In the genomic region with DNA sequence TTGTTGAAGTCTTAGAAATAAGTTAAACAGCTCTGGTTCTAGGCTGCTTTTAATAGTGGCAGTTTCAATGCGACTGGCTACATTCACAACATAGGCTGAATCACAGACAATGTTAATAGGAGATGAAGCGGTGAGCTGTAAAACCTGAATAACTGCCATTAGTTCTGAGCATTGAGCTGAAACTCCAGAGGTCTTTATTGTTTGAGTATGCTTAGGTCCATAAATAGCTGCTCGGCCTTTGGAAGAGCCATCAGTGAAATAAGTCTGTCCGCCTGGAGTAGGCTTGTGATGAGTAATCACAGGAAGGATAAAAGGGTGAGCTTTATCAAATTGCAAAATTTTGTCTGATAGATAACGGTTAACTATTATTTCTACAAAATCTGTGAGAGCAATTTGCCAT, we compare ENCODE assay signal across 18 cellular contexts. TPM values are rescaled to one million over a fixed set of nuclear protein-coding genes. Genes with fewer than 3 reads are reported as not detected.
DNase-seq lines count a peak whose midpoint lies in the region; ATAC-seq and TF ChIP-seq lines count a peak whose summit lies in the region.
"Had no signal": no experiment of that assay in that cellular context is flagged by ENCODE, and none has a peak within 500 bp of the region (broad histone marks: within the 10 kb centered on the region; RNA-seq: fewer than 3 reads in every experiment).

No MANE protein-coding gene starts in this region.

- no peak for ATAC-seq in GM21381 (IDR thresholded peaks at IDR 0.05; ENCODE audit: unreplicated experiment)
- ATAC-seq in activated CD4-positive, alpha-beta T cell treated with anti-CD3 and anti-CD28 coated beads for 36 hours = no peak
- no peak for ATAC-seq in CD8-positive, alpha-beta T cell
- ATAC-seq: K562 had no signal

- in situ Hi-C loops in Caki2 (cut with HindIII; ENCODE audit: low pct_unique_long_range_greater_than_20kb, low sequenced_read_pairs) = no loop called here

- intact Hi-C loops in activated CD4-positive, alpha-beta T cell treated with anti-CD3 and anti-CD28 coated beads for 36 hours (cut with DNase I, micrococcal nuclease) = loop anchor here (5.0 to 10.0 kb wide), 2 partner anchors 187 to 495 kb away; a partner anchor contains a TSS
- intact Hi-C loops in CD8-positive, alpha-beta T cell (cut with DNase I, micrococcal nuclease) = no loop called here

- POLR2A ChIA-PET in activated CD4-positive, alpha-beta T cell treated with anti-CD3 and anti-CD28 coated beads for 36 hours (lab: Charles Lee) = no interaction called here
- POLR2A ChIA-PET in CD8-positive, alpha-beta T cell (lab: Charles Lee) = interaction anchor here (1.3 to 1.8 kb wide), 2 partner anchors 9 to 47 kb away, joined by 3 to 5 read pairs; a partner anchor contains a TSS

- H3K36me3 Mint-ChIP-seq in nephron (ENCODE audit: low read depth) = no peaks in the 10 kb centered on the region
- H3K36me3 Mint-ChIP-seq in activated T-cell treated with anti-CD3 and anti-CD28 coated beads, Interleukin-2, amount 50 U/mL, for 24 hours (ENCODE audit: low read depth) = no peaks in the 10 kb centered on the region
- H3K36me3 Mint-ChIP-seq in activated CD4-positive, alpha-beta T cell treated with anti-CD3 and anti-CD28 coated beads for 36 hours (ENCODE audit: low read depth) = no peaks in the 10 kb centered on the region
- no peaks in the 10 kb centered on the region for H3K36me3 Mint-ChIP-seq in CD8-positive, alpha-beta T cell

- H3K36me3 ChIP-seq in CD8-positive, alpha-beta T cell (ENCODE audit: insufficient read depth, low read length) = no peaks in the 10 kb centered on the region
- H3K36me3 ChIP-seq: SJSA1 had no signal

- no peak for TF ChIP-seq CTCF in epithelial cell of proximal tubule (conservative IDR thresholded peaks at IDR 0.05; ENCODE audit: low read depth, low read length)
- no peak for TF ChIP-seq CTCF in nephron (IDR thresholded peaks at IDR 0.05; ENCODE audit: unreplicated experiment in 3 of 3)
- TF ChIP-seq CTCF in CD8-positive, alpha-beta T cell (IDR thresholded peaks at IDR 0.05) = no peak

- H3K27me3 ChIP-seq in CD8-positive, alpha-beta T cell (ENCODE audit: insufficient read depth, low read length) = no peaks in the 10 kb centered on the region
- H3K27me3 ChIP-seq: SJSA1 had no signal

- H3K4me1 ChIP-seq in CD8-positive, alpha-beta T cell (ENCODE audit: insufficient read depth, low read length) = no peaks in the 10 kb centered on the region
- H3K4me1 ChIP-seq: SJSA1 had no signal

- CTCF ChIA-PET in activated CD4-positive, alpha-beta T cell treated with anti-CD3 and anti-CD28 coated beads for 36 hours (lab: Charles Lee) = interaction anchor here (0.6 to 1.8 kb wide), 7 partner anchors 9 to 213 kb away, joined by 3 to 13 read pairs (median 4); a partner anchor contains a TSS
- CTCF ChIA-PET in CD8-positive, alpha-beta T cell (lab: Charles Lee) = interaction anchor here (1.0 to 1.9 kb wide), 4 partner anchors 10 to 189 kb away, joined by 3 to 11 read pairs (median 6); a partner anchor contains a TSS

- no peaks in the 10 kb centered on the region for H3K9me3 ChIP-seq in CD8-positive, alpha-beta T cell (ENCODE audit: low read length)

- H3K4me1 Mint-ChIP-seq in nephron = peaks cover 42% of the 10 kb centered on the region
- no peaks in the 10 kb centered on the region for H3K4me1 Mint-ChIP-seq in activated T-cell treated with anti-CD3 and anti-CD28 coated beads, Interleukin-2, amount 50 U/mL, for 24 hours (ENCODE audit: low read depth)
- H3K4me1 Mint-ChIP-seq in activated CD4-positive, alpha-beta T cell treated with anti-CD3 and anti-CD28 coated beads for 36 hours = no peaks in the 10 kb centered on the region
- H3K4me1 Mint-ChIP-seq in CD8-positive, alpha-beta T cell (ENCODE audit: low read depth) = no peaks in the 10 kb centered on the region

- H3K27me3 Mint-ChIP-seq in nephron (ENCODE audit: low read depth) = no peaks in the 10 kb centered on the region
- no peaks in the 10 kb centered on the region for H3K27me3 Mint-ChIP-seq in activated T-cell treated with anti-CD3 and anti-CD28 coated beads, Interleukin-2, amount 50 U/mL, for 24 hours
- no peaks in the 10 kb centered on the region for H3K27me3 Mint-ChIP-seq in activated CD4-positive, alpha-beta T cell treated with anti-CD3 and anti-CD28 coated beads for 36 hours
- peaks cover 8% of the 10 kb centered on the region for H3K27me3 Mint-ChIP-seq in CD8-positive, alpha-beta T cell (ENCODE audit: low read depth)
- H3K27me3 Mint-ChIP-seq: CD4-positive, alpha-beta T cell had no signal

- H3K9me3 Mint-ChIP-seq in nephron = peaks cover 3% of the 10 kb centered on the region
- no peaks in the 10 kb centered on the region for H3K9me3 Mint-ChIP-seq in activated T-cell treated with anti-CD3 and anti-CD28 coated beads, Interleukin-2, amount 50 U/mL, for 24 hours
- no peaks in the 10 kb centered on the region for H3K9me3 Mint-ChIP-seq in activated CD4-positive, alpha-beta T cell treated with anti-CD3 and anti-CD28 coated beads for 36 hours (ENCODE audit: low read depth)
- H3K9me3 Mint-ChIP-seq in CD8-positive, alpha-beta T cell = no peaks in the 10 kb centered on the region
- H3K9me3 Mint-ChIP-seq: CD4-positive, alpha-beta T cell had no signal

- H3K4me3 ChIP-seq in epithelial cell of proximal tubule (ENCODE audit: low read depth, low read length) = no peak overlapping the region
- no peak overlapping the region for H3K4me3 ChIP-seq in CD8-positive, alpha-beta T cell (ENCODE audit: low read depth, low read length)
- H3K4me3 ChIP-seq: K562, SJSA1 had no signal

- peak overlapping the region; percentile 87 to 97 (median 95) for H3K27ac Mint-ChIP-seq in nephron
- H3K27ac Mint-ChIP-seq in activated T-cell treated with anti-CD3 and anti-CD28 coated beads, Interleukin-2, amount 50 U/mL, for 24 hours = no peak overlapping the region
- H3K27ac Mint-ChIP-seq in activated CD4-positive, alpha-beta T cell treated with anti-CD3 and anti-CD28 coated beads for 36 hours = no peak overlapping the region
- no peak overlapping the region for H3K27ac Mint-ChIP-seq in CD8-positive, alpha-beta T cell
- H3K27ac Mint-ChIP-seq: CD4-positive, alpha-beta T cell had no signal

- peak; percentile 75 for DNase-seq in Caki2 (ENCODE audit: low read depth)
- peak; percentile 25 for DNase-seq in NCI-H2227 (lab: John Stamatoyannopoulos, UW; ENCODE audit: unreplicated experiment)
- peak; percentile 83 for DNase-seq in epithelial cell of proximal tubule (ENCODE audit: low read depth)
- no peak for DNase-seq in activated T-cell treated with anti-CD3 and anti-CD28 coated beads, Interleukin-2, amount 50 U/mL, for 24 hours
- DNase-seq in activated CD4-positive, alpha-beta T cell treated with anti-CD3 and anti-CD28 coated beads for 36 hours = no peak
- no peak for DNase-seq in CD8-positive, alpha-beta T cell
- DNase-seq: CD4-positive, alpha-beta T cell; GDM1; GOT3; NCI-H1436; NCI-H2081 treated with DMSO at 0.1 percent for 48 hours; NCI-H345; NCI-H526 treated with DMSO at 0.1 percent for 48 hours had no signal

- no peak overlapping the region for H3K27ac ChIP-seq in CD8-positive, alpha-beta T cell (ENCODE audit: low read depth, low read length)
- H3K27ac ChIP-seq: RWPE1, SJSA1 had no signal

- H3K4me3 Mint-ChIP-seq in nephron = peak overlapping the region in 2 of 3 experiments; percentile 50 to 52
- no peak overlapping the region for H3K4me3 Mint-ChIP-seq in activated T-cell treated with anti-CD3 and anti-CD28 coated beads, Interleukin-2, amount 50 U/mL, for 24 hours
- no peak overlapping the region for H3K4me3 Mint-ChIP-seq in activated CD4-positive, alpha-beta T cell treated with anti-CD3 and anti-CD28 coated beads for 36 hours
- H3K4me3 Mint-ChIP-seq in CD8-positive, alpha-beta T cell = no peak overlapping the region
- H3K4me3 Mint-ChIP-seq: CD4-positive, alpha-beta T cell had no signal

RNA-seq across cellular contexts. Expression of a gene that starts 9.5 kb away (rescaled TPM):
- 7.0 and 12.0 TPM in 2 replicates for total RNA-seq in Caki2 (2014; rRNA removed; shearing (Covaris generic); ENCODE audit: low replicate concordance)
- 7.7 and 9.6 TPM in 2 replicates for total RNA-seq in epithelial cell of proximal tubule
- total RNA-seq in activated CD4-positive, alpha-beta T cell treated with anti-CD3 and anti-CD28 coated beads for 36 hours = 10 to 100 TPM in 1 of 2 experiments, 1 to 10 TPM in 1; 9.0 to 10.7 TPM
- total RNA-seq in CD8-positive, alpha-beta T cell = 10 to 100 TPM; 15.6 to 17.5 TPM

RNA-seq across cellular contexts. Expression of a gene that starts 31.1 kb away (rescaled TPM):
- 7.0 and 8.8 TPM in 2 replicates for total RNA-seq in Caki2 (2014; rRNA removed; shearing (Covaris generic); ENCODE audit: low replicate concordance)
- 18.1 and 23.8 TPM in 2 replicates for total RNA-seq in epithelial cell of proximal tubule
- 10 to 100 TPM; 76.8 to 77.8 TPM for total RNA-seq in activated CD4-positive, alpha-beta T cell treated with anti-CD3 and anti-CD28 coated beads for 36 hours
- 10 to 100 TPM; 48.4 to 51.0 TPM for total RNA-seq in CD8-positive, alpha-beta T cell

RNA-seq across cellular contexts. Expression of a gene that starts 34.1 kb away (rescaled TPM):
- total RNA-seq in Caki2 (2014; rRNA removed; shearing (Covaris generic); ENCODE audit: low replicate concordance) = 2.8 and 7.6 TPM in 2 replicates
- 3.2 and 7.6 TPM in 2 replicates for total RNA-seq in epithelial cell of proximal tubule
- total RNA-seq in activated CD4-positive, alpha-beta T cell treated with anti-CD3 and anti-CD28 coated beads for 36 hours = 10 to 100 TPM in 1 of 2 experiments, 1 to 10 TPM in 1; 9.2 to 10.8 TPM
- 1 to 10 TPM; 5.0 to 6.9 TPM for total RNA-seq in CD8-positive, alpha-beta T cell

RNA-seq across cellular contexts. Expression of a gene that starts 38.6 kb away (rescaled TPM):
- 18.2 and 19.7 TPM in 2 replicates for total RNA-seq in Caki2 (2014; rRNA removed; shearing (Covaris generic); ENCODE audit: low replicate concordance)
- total RNA-seq in epithelial cell of proximal tubule = 20.8 and 46.9 TPM in 2 replicates
- total RNA-seq in activated CD4-positive, alpha-beta T cell treated with anti-CD3 and anti-CD28 coated beads for 36 hours = 100 to 1,000 TPM in 1 of 2 experiments, 10 to 100 TPM in 1; 84.7 to 111 TPM
- 100 to 1,000 TPM; 222 to 224 TPM for total RNA-seq in CD8-positive, alpha-beta T cell

RNA-seq across cellular contexts. Expression of a gene that starts 48.1 kb away (rescaled TPM):
- total RNA-seq in Caki2 (2014; rRNA removed; shearing (Covaris generic); ENCODE audit: low replicate concordance) = 30.5 and 31.2 TPM in 2 replicates
- 8.2 and 9.1 TPM in 2 replicates for total RNA-seq in epithelial cell of proximal tubule
- total RNA-seq in activated CD4-positive, alpha-beta T cell treated with anti-CD3 and anti-CD28 coated beads for 36 hours = 1 to 10 TPM; 7.1 to 9.1 TPM
- 1 to 10 TPM; 6.1 to 7.1 TPM for total RNA-seq in CD8-positive, alpha-beta T cell

Comparison
In these comparisons a context has a peak if more than half of its experiments do, and no peak if none do; other contexts are left out.
1. DNase-seq: peak in Caki2 (single experiment), NCI-H2227 (single experiment) and epithelial cell of proximal tubule (single experiment); none in activated T-cell treated with anti-CD3 and anti-CD28 coated beads, Interleukin-2, amount 50 U/mL, for 24 hours (single experiment), activated CD4-positive, alpha-beta T cell treated with anti-CD3 and anti-CD28 coated beads for 36 hours (single experiment) and CD8-positive, alpha-beta T cell (0 of 7).
2. H3K27ac Mint-ChIP-seq: peak in nephron (3 of 3); none in activated T-cell treated with anti-CD3 and anti-CD28 coated beads, Interleukin-2, amount 50 U/mL, for 24 hours (single experiment), activated CD4-positive, alpha-beta T cell treated with anti-CD3 and anti-CD28 coated beads for 36 hours (single experiment) and CD8-positive, alpha-beta T cell (single experiment).
3. H3K4me3 Mint-ChIP-seq: peak in nephron (2 of 3); none in activated T-cell treated with anti-CD3 and anti-CD28 coated beads, Interleukin-2, amount 50 U/mL, for 24 hours (single experiment), activated CD4-positive, alpha-beta T cell treated with anti-CD3 and anti-CD28 coated beads for 36 hours (single experiment) and CD8-positive, alpha-beta T cell (single experiment).
4. intact Hi-C loops: an anchor here in activated CD4-positive, alpha-beta T cell treated with anti-CD3 and anti-CD28 coated beads for 36 hours (5.0 to 10.0 kb wide); none called in CD8-positive, alpha-beta T cell.